ENCODE assay signal across 22 cellular contexts in the genomic region with DNA sequence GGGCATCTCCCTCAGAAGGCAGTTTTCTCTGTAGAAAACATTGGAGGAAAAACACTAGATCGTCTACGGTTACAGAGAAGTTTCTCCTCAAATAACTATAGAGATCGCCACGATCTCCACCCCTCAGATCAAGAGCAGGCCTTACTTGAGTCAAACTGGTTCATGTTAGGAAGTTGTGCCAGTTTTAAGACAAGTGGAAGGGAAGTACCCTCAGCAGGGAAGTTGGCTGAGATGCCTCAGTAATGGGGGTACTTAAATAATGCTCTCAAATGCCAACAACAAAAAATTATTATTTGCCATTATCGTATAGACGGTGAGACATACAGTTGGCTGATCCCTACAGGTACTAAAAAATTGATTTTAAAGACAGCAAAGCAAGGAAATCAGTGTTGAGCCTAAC. TPM values are rescaled to one million over a fixed set of nuclear protein-coding genes. Genes with fewer than 3 reads are reported as not detected.
DNase-seq lines count a peak whose midpoint lies in the region; ATAC-seq, FAIRE-seq and TF ChIP-seq lines count a peak whose summit lies in the region.
"Had no signal": no experiment of that assay in that cellular context is flagged by ENCODE, and none has a peak within 500 bp of the region (broad histone marks: within the 10 kb centered on the region; RNA-seq: fewer than 3 reads in every experiment).

No MANE protein-coding gene starts in this region.

- H3K4me1 Mint-ChIP-seq in GM23338 (peaks cover 80% of the 10 kb centered on the region), progenitor cell of endocrine pancreas (ENCODE audit: low read depth) (peaks cover 28% of the 10 kb centered on the region)

- peak overlapping the region; percentile 75 for H4K91ac ChIP-seq in H1 (replicated peaks; ENCODE audit: insufficient read length, low read length)

- TF ChIP-seq CTCF in GM23338 (conservative IDR thresholded peaks at IDR 0.05; ENCODE audit: low read depth in 2 of 2) (no peak), H1 (IDR thresholded peaks at IDR 0.05; ENCODE audit: control extremely low read depth in 1 of 3, insufficient read depth in 1 of 3, low read depth in 1 of 3, low read length in 3 of 3) (no peak), osteoblast (IDR thresholded peaks at IDR 0.05; ENCODE audit: extremely low read depth, low read depth, low read length) (no peak), heart left ventricle (IDR thresholded peaks at IDR 0.05) (no peak), progenitor cell of endocrine pancreas (IDR thresholded peaks at IDR 0.05; ENCODE audit: unreplicated experiment) (no peak)

- H3K36me3 ChIP-seq in GM23338 (ENCODE audit: insufficient read depth) = no peaks in the 10 kb centered on the region
- no peaks in the 10 kb centered on the region for H3K36me3 ChIP-seq in NT2/D1 (ENCODE audit: insufficient read depth, insufficient read length, low read length)
- H3K36me3 ChIP-seq in H1 (ENCODE audit: control insufficient read depth in 2 of 4, insufficient read depth in 4 of 4, low read length in 3 of 4) = no peaks in the 10 kb centered on the region
- H3K36me3 ChIP-seq in osteoblast (ENCODE audit: insufficient read depth, low read length) = no peaks in the 10 kb centered on the region
- H3K36me3 ChIP-seq in heart left ventricle = no peaks in the 10 kb centered on the region

- WGBS in H1 (ENCODE audit: extremely low coverage in 1 of 2, insufficient coverage in 1 of 2, insufficient read length in 1 of 2, insufficient replicate concordance in 2 of 2, low coverage in 1 of 2, low lambda C conversion rate in 2 of 2, missing lambda C conversion rate in 1 of 2), 2 experiments = 79% methylated on average over 6 of the region's 6 CpGs; no CpG with 5 or more reads in 1 of the 2 experiments
- WGBS in heart left ventricle, 4 donors = 93 to 98% (median 96%) methylated on average over 6 of the region's 6 CpGs

- peak; percentile 42 for FAIRE-seq in H1 (lab: Jason Lieb, UNC)
- FAIRE-seq: G401.6, GM12892, GM18507 had no signal

- H4K20me1 ChIP-seq in GM23338 (replicated peaks; ENCODE audit: insufficient read depth) (no peaks in the 10 kb centered on the region), H1 (replicated peaks in 1 of 2; ENCODE audit: control insufficient read depth in 1 of 2, insufficient read depth in 2 of 2, low read length in 2 of 2) (no peaks in the 10 kb centered on the region), osteoblast (ENCODE audit: insufficient read depth, low read length) (no peaks in the 10 kb centered on the region)

- H2BK15ac ChIP-seq in H1 (ENCODE audit: low read length) = no peak overlapping the region

- H3K4me2 ChIP-seq in GM23338 (peak overlapping the region; percentile 42), H1 (ENCODE audit: insufficient read depth in 1 of 2, low read depth in 2 of 2, low read length in 2 of 2) (peak overlapping the region; percentile 22 to 53; a peak in 3 of 4 replicates), osteoblast (ENCODE audit: insufficient read depth, low read length) (no peak overlapping the region)

- H2BK120ac ChIP-seq in H1 (replicated peaks; ENCODE audit: low read depth, low read length) = peak overlapping the region; percentile 16

- H3K36me3 Mint-ChIP-seq in GM23338 (ENCODE audit: low read depth) = no peaks in the 10 kb centered on the region
- H3K36me3 Mint-ChIP-seq in progenitor cell of endocrine pancreas (ENCODE audit: insufficient read depth) = no peaks in the 10 kb centered on the region
- H3K36me3 Mint-ChIP-seq: CD8-positive, alpha-beta memory T cell had no signal

- 0 out of 2 replicates have a peak, but pooled peaks cover 4% of the 10 kb centered on the region for H3K79me2 ChIP-seq in GM23338 (replicated peaks; ENCODE audit: insufficient read depth)
- H3K79me2 ChIP-seq in H1 (ENCODE audit: control insufficient read depth in 1 of 2, insufficient read depth in 2 of 2, low read length in 2 of 2) = no peaks in the 10 kb centered on the region
- no peaks in the 10 kb centered on the region for H3K79me2 ChIP-seq in osteoblast (ENCODE audit: insufficient read depth, low read length)

- H3K27me3 ChIP-seq in GM23338 (ENCODE audit: insufficient read depth) = peaks cover 4% of the 10 kb centered on the region; the same call in 1 of the 2 replicates
- peaks cover 10% of the 10 kb centered on the region for H3K27me3 ChIP-seq in NT2/D1 (ENCODE audit: insufficient read depth, insufficient read length)
- peaks cover 0 to 10% (median 3%) of the 10 kb centered on the region in 4 experiments; a peak in 1 of 7 replicates for H3K27me3 ChIP-seq in H1 (replicated peaks in 1 of 4; ENCODE audit: control insufficient read depth in 3 of 4, extremely low read depth in 1 of 4, insufficient read depth in 3 of 4, low read length in 3 of 4)
- no peaks in the 10 kb centered on the region for H3K27me3 ChIP-seq in osteoblast (ENCODE audit: insufficient read depth, low read length)
- no peaks in the 10 kb centered on the region for H3K27me3 ChIP-seq in heart left ventricle

- H3K9me3 Mint-ChIP-seq in GM23338 (no peaks in the 10 kb centered on the region), progenitor cell of endocrine pancreas (ENCODE audit: low read depth) (no peaks in the 10 kb centered on the region)
- H3K9me3 Mint-ChIP-seq: CD8-positive, alpha-beta memory T cell had no signal

- H2BK12ac ChIP-seq in H1 (ENCODE audit: low read depth, low read length) = peak overlapping the region; percentile 98

- no peak overlapping the region for H4K8ac ChIP-seq in H1 (ENCODE audit: extremely low read depth, insufficient read depth, low read length)

- H3K4me3 ChIP-seq in GM23338 = no peak overlapping the region
- no peak overlapping the region for H3K4me3 ChIP-seq in NT2/D1 (ENCODE audit: insufficient read length, low read depth)
- H3K4me3 ChIP-seq in H1 (ENCODE audit: extremely low read depth in 1 of 4, insufficient read depth in 2 of 4, low read depth in 3 of 4, low read length in 4 of 4) = peak overlapping the region in 1 of 4 experiments; percentile 26; a peak in 1 of 8 replicates
- no peak overlapping the region for H3K4me3 ChIP-seq in osteoblast (ENCODE audit: insufficient read depth, low read length)
- H3K4me3 ChIP-seq in heart left ventricle = no peak overlapping the region

- H3K9me3 ChIP-seq in NT2/D1 (ENCODE audit: insufficient read depth, low read length) (no peaks in the 10 kb centered on the region), H1 (ENCODE audit: insufficient read depth in 2 of 2, low read depth in 1 of 2, low read length in 1 of 2) (no peaks in the 10 kb centered on the region), osteoblast (ENCODE audit: low read depth, low read length) (no peaks in the 10 kb centered on the region), heart left ventricle (no peaks in the 10 kb centered on the region)
- H3K9me3 ChIP-seq: SK-N-SH had no signal

- no peak for TF ChIP-seq RAD21 in H1 (IDR thresholded peaks at IDR 0.05 in 1 of 2, conservative IDR thresholded peaks at IDR 0.05 in 1 of 2; ENCODE audit: low read depth in 2 of 2, low read length in 2 of 2)

- CTCF ChIA-PET in H1 (lab: Charles Lee; ENCODE audit: partially characterized antibody) = interaction anchor here (0.6 to 2.4 kb wide), 4 partner anchors 9 to 131 kb away, joined by 3 to 6 read pairs (median 4); no protein-coding TSS in a partner anchor

- no peak overlapping the region for H3K23ac ChIP-seq in H1 (ENCODE audit: insufficient read length)

- peak overlapping the region; percentile 98 for H2AK5ac ChIP-seq in H1 (ENCODE audit: low read depth, low read length)

- H3K79me1 ChIP-seq in H1 (ENCODE audit: low read depth, low read length) = no peaks in the 10 kb centered on the region

- H3K9me2 ChIP-seq in GM23338 (ENCODE audit: insufficient read depth) = no peaks in the 10 kb centered on the region
- H3K9me2 ChIP-seq: SK-N-SH had no signal

- H3K27ac Mint-ChIP-seq in GM23338 (peak overlapping the region; percentile 82), progenitor cell of endocrine pancreas (no peak overlapping the region)

- H3K4me3 Mint-ChIP-seq in GM23338 = no peak overlapping the region
- no peak overlapping the region for H3K4me3 Mint-ChIP-seq in progenitor cell of endocrine pancreas (ENCODE audit: low read depth)
- H3K4me3 Mint-ChIP-seq: CD8-positive, alpha-beta memory T cell had no signal

- peaks cover 22% of the 10 kb centered on the region for H3F3A ChIP-seq in GM23338 (replicated peaks; ENCODE audit: low read depth)

- H3K56ac ChIP-seq in H1 (replicated peaks; ENCODE audit: insufficient read length, low read depth, low read length) = no peak overlapping the region

- H2AFZ ChIP-seq in GM23338 (no peak overlapping the region), H1 (ENCODE audit: low read length) (no peak overlapping the region), osteoblast (ENCODE audit: low read length) (peak overlapping the region; percentile 27)

- H3K27ac ChIP-seq in GM23338 (ENCODE audit: low read depth) (peak overlapping the region; percentile 84; the same call in 1 of the 2 replicates), H1 (ENCODE audit: low read depth, low read length) (no peak overlapping the region), osteoblast (ENCODE audit: low read depth, low read length) (peak overlapping the region; percentile 94), heart left ventricle (no peak overlapping the region)
- H3K27ac ChIP-seq: C4-2B had no signal

- no peak overlapping the region for H4K5ac ChIP-seq in H1 (ENCODE audit: insufficient read length, low read depth, low read length)

- peak overlapping the region; percentile 63 for H3K4ac ChIP-seq in H1 (replicated peaks; ENCODE audit: insufficient read length, low read depth, low read length)

- DNase-seq in GM23338 (ENCODE audit: low spot score) (no peak), NT2/D1 (ENCODE audit: low read depth, low spot score) (no peak), H1 (ENCODE audit: low read depth in 1 of 2, low spot score in 2 of 2) (no peak), osteoblast (ENCODE audit: insufficient read length, low spot score, missing footprints) (no peak), heart left ventricle (no peak), progenitor cell of endocrine pancreas (ENCODE audit: low spot score, unreplicated experiment) (no peak), NCI-H774 (lab: John Stamatoyannopoulos, UW) (no peak)
- DNase-seq in stimulated activated CD4-positive, alpha-beta T cell treated with anti-CD3 and anti-CD28 coated beads, Interleukin-2, amount 100 ng/mL, for 24 hours = no peak
- DNase-seq: 8988T; Calu3; CD8-positive, alpha-beta memory T cell; DMS153; KG1; NCI-H1092; NCI-H1436; NCI-H187 treated with DMSO at 0.1 percent for 48 hours; SHP77 treated with DMSO at 0.1 percent for 48 hours; SK-N-SH had no signal

- H3K9ac ChIP-seq in NT2/D1 (ENCODE audit: insufficient read length, low read depth) (peak overlapping the region; percentile 46), H1 (replicated peaks in 1 of 4; ENCODE audit: extremely low read depth in 1 of 4, low read depth in 3 of 4, low read length in 3 of 4) (no peak overlapping the region)
- H3K9ac ChIP-seq: SK-N-SH had no signal

- intact Hi-C loops in heart left ventricle (cut with DNase I) = loop anchor here in 4 of 10 donors (5.0 to 10.0 kb wide), 3 partner anchors 83 to 282 kb away; no protein-coding TSS in a partner anchor

- ATAC-seq in GM23338 = no peak
- no peak for ATAC-seq in heart left ventricle

- H3K14ac ChIP-seq in H1 (ENCODE audit: insufficient read length) = no peak overlapping the region

- no peak for TF ChIP-seq EP300 in H1 (IDR thresholded peaks at IDR 0.05; ENCODE audit: borderline replicate concordance in 1 of 2, low read depth in 2 of 2, low read length in 2 of 2)

- peaks cover 67% of the 10 kb centered on the region for H3K4me1 ChIP-seq in GM23338 (ENCODE audit: insufficient read depth)
- peaks cover 5% of the 10 kb centered on the region for H3K4me1 ChIP-seq in NT2/D1 (ENCODE audit: insufficient read depth, insufficient read length)
- peaks cover 12 to 26% (median 20%) of the 10 kb centered on the region in 4 experiments for H3K4me1 ChIP-seq in H1 (replicated peaks in 1 of 4; ENCODE audit: control insufficient read depth in 3 of 4, insufficient read depth in 4 of 4, low read length in 3 of 4)
- peaks cover 57% of the 10 kb centered on the region for H3K4me1 ChIP-seq in osteoblast (ENCODE audit: insufficient read depth, low read length)
- peaks cover 5 to 37% (median 23%) of the 10 kb centered on the region in 12 donors for H3K4me1 ChIP-seq in heart left ventricle

- peak overlapping the region; percentile 95 for H2BK5ac ChIP-seq in H1 (ENCODE audit: low read depth, low read length)

- H3K18ac ChIP-seq in H1 (ENCODE audit: extremely low read depth, low read length) = peak overlapping the region; percentile 91

- H3K27me3 Mint-ChIP-seq in GM23338 (ENCODE audit: insufficient read depth, low read depth, poor library complexity) (peaks cover 31% of the 10 kb centered on the region), progenitor cell of endocrine pancreas (peaks cover 15% of the 10 kb centered on the region)

- POLR2A ChIA-PET in H1 (lab: Charles Lee; ENCODE audit: partially characterized antibody) = interaction anchor here (0.7 to 2.4 kb wide), 12 partner anchors 9 to 104 kb away, joined by 3 to 12 read pairs (median 3); no protein-coding TSS in a partner anchor

- TF ChIP-seq POLR2A in H1 (IDR thresholded peaks at IDR 0.05; ENCODE audit: control extremely low read depth in 1 of 2, low read depth in 2 of 2, low read length in 2 of 2) (no peak), heart left ventricle (IDR thresholded peaks at IDR 0.05) (no peak)

- H2BK20ac ChIP-seq in H1 (ENCODE audit: low read length) = peak overlapping the region; percentile 98

- H3K23me2 ChIP-seq in H1 (ENCODE audit: low read depth, low read length) = no peaks in the 10 kb centered on the region

RNA-seq across cellular contexts. Expression of a gene that starts 8.2 kb away (rescaled TPM):
- 28.8 and 29.8 TPM in 2 replicates for total RNA-seq in GM23338 (2014; rRNA removed; shearing (Covaris generic))
- polyA plus RNA-seq in GM23338 (2016; fragmentation: Nextera tagmentation; extraction: Ambion mirVana) (11.8 and 12.0 TPM in 2 replicates), H1 (2011; rRNA removed) (6.5 and 6.6 TPM in 2 replicates), heart left ventricle (10 to 100 TPM in 1 of 2 donors, 1 to 10 TPM in 1; 9.1 to 21.2 TPM)
- total RNA-seq in H1 (2021; fragmentation: NEBNext Ultra II Directional; extraction: Animal tissue kit (Norgen Biotek cat#: 25700)) = 13.8 and 15.5 TPM in 2 replicates
- polyA plus RNA-seq in H1 (2011; cell fraction: cytosol; rRNA removed) = 6.1 TPM
- polyA plus RNA-seq in H1 (2011; cell fraction: nucleus; rRNA removed) = 9.4 TPM
- polyA plus RNA-seq in H1 (2012, experiment 1 of 2) = 3.7 to 4.5 TPM (median 4.3 TPM) in 4 replicates
- 4.8 TPM for polyA plus RNA-seq in H1 (2012, experiment 2 of 2)
- polyA plus RNA-seq in H1 (2013, experiment 1 of 2) = 12.4 TPM
- polyA plus RNA-seq in H1 (2013, experiment 2 of 2) = 12.0 TPM
- 10.3 and 13.5 TPM in 2 replicates for polyA minus RNA-seq in H1 (2011; rRNA and poly(A)+ RNA removed)
- 9.7 TPM for polyA minus RNA-seq in H1 (2011; cell fraction: cytosol; rRNA and poly(A)+ RNA removed)
- polyA minus RNA-seq in H1 (2011; cell fraction: nucleus; rRNA and poly(A)+ RNA removed) = 9.4 TPM
- total RNA-seq in osteoblast (76.0 and 81.6 TPM in 2 replicates), heart left ventricle (10 to 100 TPM; 16.3 to 32.0 (median 19.9) TPM), progenitor cell of endocrine pancreas (24.3 and 27.8 TPM in 2 replicates)

Comparison
In these comparisons a context has a peak if more than half of its experiments do, and no peak if none do; other contexts are left out.
1. H3K27ac ChIP-seq: peak in GM23338 (single experiment) and osteoblast (single experiment); none in H1 (single experiment) and heart left ventricle (0 of 12).